In genomic region chr5:141677415-141677814, GRCh38 we compare ENCODE assay signal across 12 cellular contexts. TPM values are rescaled to one million over a fixed set of nuclear protein-coding genes. Genes with fewer than 3 reads are reported as not detected.
DNase-seq lines count a peak whose midpoint lies in the region; ATAC-seq and TF ChIP-seq lines count a peak whose summit lies in the region.
"Had no signal": no experiment of that assay in that cellular context is flagged by ENCODE, and none has a peak within 500 bp of the region (broad histone marks: within the 10 kb centered on the region; RNA-seq: fewer than 3 reads in every experiment).

No MANE protein-coding gene starts in this region.

- ATAC-seq in SK-N-SH treated with all-trans-retinoic acid at 6 μM for 48 hours (no peak), aorta (ENCODE audit: low FRiP score) (no peak), GM19467 (IDR thresholded peaks at IDR 0.05; ENCODE audit: unreplicated experiment) (no peak)
- ATAC-seq: esophagus mucosa; naive thymus-derived CD8-positive, alpha-beta T cell had no signal

- intact Hi-C loops in aorta (cut with DNase I) = no loop called here

- H3K4me1 ChIP-seq in SK-N-SH (ENCODE audit: control insufficient read depth in 1 of 2, insufficient read depth in 2 of 2, low read depth in 1 of 2, low read length in 1 of 2) (peaks cover 15 to 23% of the 10 kb centered on the region in 2 experiments; a peak in 2 of 4 replicates), aorta (ENCODE audit: control insufficient read depth in 1 of 2, insufficient read depth in 2 of 2, low read length in 2 of 2) (no peaks in the 10 kb centered on the region)

- no peak overlapping the region for H2AFZ ChIP-seq in SK-N-SH (ENCODE audit: low read depth)

- DNase-seq in SK-N-SH (peak; percentile 72), HT-29 (ENCODE audit: low spot score) (peak; percentile 9), astrocyte of the spinal cord (ENCODE audit: low read depth, low spot score) (no peak), neural crest cell (ENCODE audit: low read depth, low spot score) (peak; percentile 38), MV-4-11 (lab: John Stamatoyannopoulos, UW) (no peak), aorta (no peak)
- DNase-seq: naive thymus-derived CD8-positive, alpha-beta T cell; NCI-H1092 treated with DMSO at 0.1 percent for 48 hours had no signal

- H3K9me3 ChIP-seq in SK-N-SH = no peaks in the 10 kb centered on the region
- no peaks in the 10 kb centered on the region for H3K9me3 ChIP-seq in aorta (ENCODE audit: control insufficient read depth, low read length)
- H3K9me3 ChIP-seq: BLaER1 had no signal

- H3K4me3 ChIP-seq in SK-N-SH (ENCODE audit: low read depth in 2 of 2, low read length in 1 of 2) (peak overlapping the region in 1 of 2 experiments; percentile 23; a peak in 1 of 4 replicates), astrocyte of the spinal cord (ENCODE audit: low read depth, low read length) (no peak overlapping the region), aorta (ENCODE audit: low read length in 2 of 2) (no peak overlapping the region)
- H3K4me3 ChIP-seq: BLaER1 had no signal

- H3K36me3 Mint-ChIP-seq in neural crest cell (ENCODE audit: low read depth) = peaks cover 4% of the 10 kb centered on the region

- no peaks in the 10 kb centered on the region for H4K20me1 ChIP-seq in SK-N-SH (ENCODE audit: insufficient read depth)
- H4K20me1 ChIP-seq: BLaER1 had no signal

- H3K9me3 Mint-ChIP-seq in neural crest cell = no peaks in the 10 kb centered on the region
- H3K9me3 Mint-ChIP-seq: naive thymus-derived CD8-positive, alpha-beta T cell had no signal

- no peaks in the 10 kb centered on the region for H3K9me2 ChIP-seq in SK-N-SH

- H3K27me3 ChIP-seq in SK-N-SH (ENCODE audit: insufficient read depth) = no peaks in the 10 kb centered on the region
- no peaks in the 10 kb centered on the region for H3K27me3 ChIP-seq in aorta (ENCODE audit: control insufficient read depth in 1 of 2, insufficient read depth in 2 of 2, low read length in 1 of 2)
- H3K27me3 ChIP-seq: BLaER1 had no signal

- no peaks in the 10 kb centered on the region for H3K27me3 Mint-ChIP-seq in neural crest cell (ENCODE audit: low read depth)

- peaks cover 8% of the 10 kb centered on the region for H3F3A ChIP-seq in SK-N-SH (replicated peaks; ENCODE audit: insufficient read depth)

- H3K4me1 Mint-ChIP-seq in neural crest cell = peaks cover 51% of the 10 kb centered on the region

- H3K4me2 ChIP-seq in SK-N-SH = no peak overlapping the region
- H3K4me2 ChIP-seq: BLaER1 had no signal

- no peak overlapping the region for H3K9ac ChIP-seq in SK-N-SH
- H3K9ac ChIP-seq: BLaER1 had no signal

- no peak overlapping the region for H3K27ac Mint-ChIP-seq in neural crest cell (ENCODE audit: unreplicated experiment)

- H3K4me3 Mint-ChIP-seq in neural crest cell = no peak overlapping the region
- H3K4me3 Mint-ChIP-seq: naive thymus-derived CD8-positive, alpha-beta T cell had no signal

- peaks cover 20% of the 10 kb centered on the region; the same call in 1 of the 2 replicates for H3K79me2 ChIP-seq in SK-N-SH (ENCODE audit: insufficient read depth)

- 0 out of 2 replicates have a peak, but pooled peaks have one; percentile 7 for TF ChIP-seq RAD21 in SK-N-SH (IDR thresholded peaks at IDR 0.05; ENCODE audit: low read length)

- in situ Hi-C loops in astrocyte of the spinal cord (cut with HindIII; ENCODE audit: low sequenced_read_pairs) = no loop called here

- TF ChIP-seq CTCF in SK-N-SH (IDR thresholded peaks at IDR 0.05) (peak; percentile 40), astrocyte of the spinal cord (IDR thresholded peaks at IDR 0.05; ENCODE audit: low read depth, low read length) (peak; percentile 44), neural crest cell (conservative IDR thresholded peaks at IDR 0.05) (peak; percentile 53)

- POLR2A ChIA-PET in SK-N-SH (lab: Yijun Ruan, JAX) = no interaction called here

- H3K27ac ChIP-seq in SK-N-SH (ENCODE audit: low read depth in 2 of 2, low read length in 1 of 2) = no peak overlapping the region
- H3K27ac ChIP-seq in aorta (ENCODE audit: low read depth in 1 of 2, low read length in 2 of 2) = no peak overlapping the region
- H3K27ac ChIP-seq: BLaER1 had no signal

- TF ChIP-seq EP300 in SK-N-SH (IDR thresholded peaks at IDR 0.05; ENCODE audit: borderline replicate concordance in 1 of 2, low read depth in 1 of 2, low read length in 1 of 2) = no peak

- CTCF ChIA-PET in SK-N-SH (lab: Yijun Ruan, JAX) = interaction anchor here (0.8 to 2.9 kb wide), 4 partner anchors 8 to 201 kb away, joined by 3 to 13 read pairs (median 6); partner anchors contain the start of gene PCDH1

- H3K36me3 ChIP-seq in SK-N-SH (replicated peaks in 1 of 2; ENCODE audit: control insufficient read depth in 1 of 2, insufficient read depth in 2 of 2, low read length in 1 of 2) (peaks cover 14 to 18% of the 10 kb centered on the region in 2 experiments), aorta (ENCODE audit: control insufficient read depth in 1 of 2, insufficient read depth in 2 of 2, low read length in 1 of 2) (no peaks in the 10 kb centered on the region)
- H3K36me3 ChIP-seq: BLaER1 had no signal

TF ChIP-seq in SK-N-SH, 30 proteins besides CTCF, POLR2A, EP300 and RAD21:
- no peak for TF ChIP-seq RXRA (IDR thresholded peaks at IDR 0.05; ENCODE audit: borderline replicate concordance, low read depth)
- no peak for TF ChIP-seq MEF2A (IDR thresholded peaks at IDR 0.05; ENCODE audit: borderline replicate concordance, low read depth)
- no peak; the same call in 1 of the 2 replicates for TF ChIP-seq SMC3 (IDR thresholded peaks at IDR 0.05; ENCODE audit: low read depth, low read length)
- no peak for TF ChIP-seq YY1 (IDR thresholded peaks at IDR 0.05; ENCODE audit: low read depth)

TF ChIP-seq in SK-N-SH treated with all-trans-retinoic acid at 6 μM for 48 hours, 23 proteins besides CTCF, POLR2A, EP300 and RAD21 (continues in another document):
- TF ChIP-seq ZNF70 (CRISPR knock-in tag; IDR thresholded peaks at IDR 0.05) = no peak
- no peak for TF ChIP-seq CREB5 (CRISPR knock-in tag; IDR thresholded peaks at IDR 0.05; ENCODE audit: low read depth)
- no peak for TF ChIP-seq GLIS3 (CRISPR knock-in tag; IDR thresholded peaks at IDR 0.05)
- TF ChIP-seq SNAI2 (CRISPR knock-in tag; IDR thresholded peaks at IDR 0.05) = no peak
- no peak for TF ChIP-seq POU6F1 (CRISPR knock-in tag; IDR thresholded peaks at IDR 0.05; ENCODE audit: borderline replicate concordance, low read depth)
- TF ChIP-seq ZFP30 (CRISPR knock-in tag; IDR thresholded peaks at IDR 0.05) = no peak

RNA-seq across cellular contexts. Expression of gene ARAP3, which starts 4.6 kb away (rescaled TPM):
- polyA plus RNA-seq in SK-N-SH (2012; rRNA removed) (5.5 and 6.5 TPM in 2 replicates), aorta (10 to 100 TPM in 1 of 2 donors, 1 to 10 TPM in 1; 1.8 to 14.1 TPM)
- polyA plus RNA-seq in SK-N-SH (2012; cell fraction: cytosol; rRNA removed) = 2.8 and 4.6 TPM in 2 replicates
- 31.5 and 41.8 TPM in 2 replicates for polyA plus RNA-seq in SK-N-SH (2012; cell fraction: nucleus; rRNA removed)
- total RNA-seq in HT-29 (2014; rRNA removed; shearing (Covaris generic)) = 0.21 and 0.38 TPM in 2 replicates
- total RNA-seq in neural crest cell (36.0 and 39.2 TPM in 2 replicates), aorta (10 to 100 TPM; 21.4 to 34.2 TPM)
- polyA plus RNA-seq: naive thymus-derived CD8-positive, alpha-beta T cell had no signal

RNA-seq across cellular contexts. Expression of gene FCHSD1, which starts 26.2 kb away (rescaled TPM):
- polyA plus RNA-seq in SK-N-SH (2012; rRNA removed) (49.2 and 58.3 TPM in 2 replicates), aorta (10 to 100 TPM in 1 of 2 donors, 1 to 10 TPM in 1; 9.4 to 59.7 TPM)
- 8.9 and 12.7 TPM in 2 replicates for polyA plus RNA-seq in SK-N-SH (2012; cell fraction: cytosol; rRNA removed)
- 382 and 466 TPM in 2 replicates for polyA plus RNA-seq in SK-N-SH (2012; cell fraction: nucleus; rRNA removed)
- 24.3 and 30.6 TPM in 2 replicates for total RNA-seq in HT-29 (2014; rRNA removed; shearing (Covaris generic))
- total RNA-seq in neural crest cell (20.4 and 20.6 TPM in 2 replicates), aorta (10 to 100 TPM; 33.1 to 47.3 TPM)

RNA-seq across cellular contexts. Expression of gene RELL2, which starts 40.6 kb away (rescaled TPM):
- polyA plus RNA-seq in SK-N-SH (2012; rRNA removed) = 15.6 and 16.1 TPM in 2 replicates
- 8.0 and 12.2 TPM in 2 replicates for polyA plus RNA-seq in SK-N-SH (2012; cell fraction: cytosol; rRNA removed)
- polyA plus RNA-seq in SK-N-SH (2012; cell fraction: nucleus; rRNA removed) = 46.7 and 59.2 TPM in 2 replicates
- 26.6 and 27.2 TPM in 2 replicates for total RNA-seq in HT-29 (2014; rRNA removed; shearing (Covaris generic))
- total RNA-seq in neural crest cell = 6.5 and 6.9 TPM in 2 replicates
- total RNA-seq in aorta = 1 to 10 TPM; 1.5 to 1.9 TPM
- polyA plus RNA-seq in aorta = 1 to 10 TPM in 1 of 2 donors, under 1 TPM in 1; 0.63 to 2.9 TPM

RNA-seq across cellular contexts. Expression of gene HDAC3, which starts 40.8 kb away (rescaled TPM):
- polyA plus RNA-seq in SK-N-SH (2012; rRNA removed) = 104 and 115 TPM in 2 replicates
- polyA plus RNA-seq in SK-N-SH (2012; cell fraction: cytosol; rRNA removed) = 74.7 and 86.2 TPM in 2 replicates
- 171 and 231 TPM in 2 replicates for polyA plus RNA-seq in SK-N-SH (2012; cell fraction: nucleus; rRNA removed)
- 69.8 and 84.9 TPM in 2 replicates for total RNA-seq in HT-29 (2014; rRNA removed; shearing (Covaris generic))
- 110 and 114 TPM in 2 replicates for total RNA-seq in neural crest cell
- total RNA-seq in aorta = 10 to 100 TPM; 52.4 to 54.3 TPM
- 10 to 100 TPM; 21.3 to 86.8 TPM for polyA plus RNA-seq in aorta

RNA-seq across cellular contexts. Expression of gene DIAPH1, which starts 58.6 kb away (rescaled TPM):
- polyA plus RNA-seq in SK-N-SH (2012; rRNA removed) = 28.2 and 30.4 TPM in 2 replicates
- 20.6 and 29.6 TPM in 2 replicates for polyA plus RNA-seq in SK-N-SH (2012; cell fraction: cytosol; rRNA removed)
- 75.5 and 79.2 TPM in 2 replicates for polyA plus RNA-seq in SK-N-SH (2012; cell fraction: nucleus; rRNA removed)
- total RNA-seq in HT-29 (2014; rRNA removed; shearing (Covaris generic)) = 52.1 and 74.7 TPM in 2 replicates
- 86.3 and 99.1 TPM in 2 replicates for total RNA-seq in neural crest cell
- total RNA-seq in aorta = 100 to 1,000 TPM in 1 of 2 donors, 10 to 100 TPM in 1; 93.4 to 125 TPM
- polyA plus RNA-seq in aorta = 10 to 100 TPM; 30.8 to 44.1 TPM

Comparison
In these comparisons a context has a peak if more than half of its experiments do, and no peak if none do; other contexts are left out.
1. DNase-seq: peak in SK-N-SH (single experiment), HT-29 (single experiment) and neural crest cell (single experiment); none in astrocyte of the spinal cord (single experiment), MV-4-11 (single experiment) and aorta (0 of 2).
2. RNA of gene ARAP3, which starts 4.6 kb away (total RNA-seq): 36.0 to 39.2 TPM in neural crest cell and 21.4 to 34.2 TPM in aorta; 0.21 to 0.38 TPM in HT-29; every median in the first group is over 10 times any median in the second.
3. Peak in every context shown above with its lines, with median percentiles within 50 percentile points of each other: CTCF ChIP-seq.